Comparison of ENCODE assay signal across 1 cellular context in genomic region chr1:11272842-11273594, GRCh38.
TF ChIP-seq lines count a peak whose summit lies in the region.

Gene UBIAD1 (plus strand): TSS chr1:11273198. CDS start chr1:11273532, 334 bp downstream.

TF ChIP-seq in HepG2, 621 proteins besides CTCF, POLR2A, EP300 and RAD21 (continued from another document and continues in another):
- TF ChIP-seq ZNF770 (CRISPR knock-in tag; IDR thresholded peaks at IDR 0.05) (peak; percentile 81), TERF1 (CRISPR knock-in tag; IDR thresholded peaks at IDR 0.05) (no peak), DBP (CRISPR knock-in tag; IDR thresholded peaks at IDR 0.05; ENCODE audit: not compliant biosample characterization) (no peak), PHF21A (CRISPR knock-in tag; IDR thresholded peaks at IDR 0.05) (no peak), DDIT3 (CRISPR knock-in tag; IDR thresholded peaks at IDR 0.05) (no peak), ZNF839 (CRISPR knock-in tag; IDR thresholded peaks at IDR 0.05; ENCODE audit: borderline replicate concordance) (no peak), IRF9 (CRISPR knock-in tag; IDR thresholded peaks at IDR 0.05; ENCODE audit: borderline replicate concordance) (peak; percentile 70; the same call in 1 of the 2 replicates), MTF1 (CRISPR knock-in tag; IDR thresholded peaks at IDR 0.05) (peak; percentile 78), PITX1 (CRISPR knock-in tag; IDR thresholded peaks at IDR 0.05) (peak; percentile 66; the same call in 1 of the 2 replicates), MAFG (CRISPR knock-in tag; IDR thresholded peaks at IDR 0.05) (no peak), ZNF576 (CRISPR knock-in tag; IDR thresholded peaks at IDR 0.05) (no peak), FOSL2 (CRISPR knock-in tag; IDR thresholded peaks at IDR 0.05) (no peak), ZMYM2 (CRISPR knock-in tag; IDR thresholded peaks at IDR 0.05) (no peak), ZZZ3 (CRISPR knock-in tag; IDR thresholded peaks at IDR 0.05; ENCODE audit: borderline replicate concordance) (no peak; the same call in 1 of the 2 replicates), NFRKB (IDR thresholded peaks at IDR 0.05) (peak; percentile 77), ZNF773 (CRISPR knock-in tag; IDR thresholded peaks at IDR 0.05; ENCODE audit: borderline replicate concordance) (0 out of 2 replicates have a peak, but pooled peaks have one; percentile 21), HDAC2 (CRISPR knock-in tag; IDR thresholded peaks at IDR 0.05) (peak; percentile 53; the same call in 1 of the 2 replicates), FOXM1 (CRISPR knock-in tag; IDR thresholded peaks at IDR 0.05) (no peak), SPEN (CRISPR knock-in tag; IDR thresholded peaks at IDR 0.05; ENCODE audit: low read depth) (no peak; the same call in 1 of the 2 replicates), ZNF883 (CRISPR knock-in tag; IDR thresholded peaks at IDR 0.05; ENCODE audit: not compliant biosample characterization) (peak; percentile 58), PRMT3 (CRISPR knock-in tag; IDR thresholded peaks at IDR 0.05; ENCODE audit: borderline replicate concordance, low read depth) (no peak), MED8 (CRISPR knock-in tag; IDR thresholded peaks at IDR 0.05; ENCODE audit: insufficient replicate concordance) (peak; percentile 72), IKZF1 (IDR thresholded peaks at IDR 0.05) (no peak), TP53 (CRISPR knock-in tag; conservative IDR thresholded peaks at IDR 0.05) (no peak), PHF20 (CRISPR knock-in tag; IDR thresholded peaks at IDR 0.05) (peak; percentile 82), NFE2L1 (CRISPR knock-in tag; IDR thresholded peaks at IDR 0.05; ENCODE audit: borderline replicate concordance) (peak; percentile 70; the same call in 1 of the 2 replicates), TFAP4 (IDR thresholded peaks at IDR 0.05; ENCODE audit: borderline replicate concordance, low read depth) (peak; percentile 60), ZNF430 (CRISPR knock-in tag; IDR thresholded peaks at IDR 0.05) (peak; percentile 89), SIN3A (IDR thresholded peaks at IDR 0.05; ENCODE audit: borderline replicate concordance, low read depth, low read length) (peak; percentile 36), ZNF549 (CRISPR knock-in tag; IDR thresholded peaks at IDR 0.05) (no peak), ZNF224 (CRISPR knock-in tag; IDR thresholded peaks at IDR 0.05) (no peak), GMEB2 (CRISPR knock-in tag; IDR thresholded peaks at IDR 0.05; ENCODE audit: low read depth) (no peak), ZNF333 (CRISPR knock-in tag; IDR thresholded peaks at IDR 0.05; ENCODE audit: borderline replicate concordance) (0 out of 2 replicates have a peak, but pooled peaks have one; percentile 2), HDAC6 (IDR thresholded peaks at IDR 0.05; ENCODE audit: low read depth, low read length) (no peak), ZNF280D (CRISPR knock-in tag; IDR thresholded peaks at IDR 0.05) (0 out of 2 replicates have a peak, but pooled peaks have one; percentile 6), CENPBD1 (CRISPR knock-in tag; IDR thresholded peaks at IDR 0.05; ENCODE audit: borderline replicate concordance, low read depth) (no peak), ZSCAN12 (CRISPR knock-in tag; IDR thresholded peaks at IDR 0.05) (no peak), ZNF12 (CRISPR knock-in tag; IDR thresholded peaks at IDR 0.05) (no peak), ZNF230 (CRISPR knock-in tag; IDR thresholded peaks at IDR 0.05) (0 out of 2 replicates have a peak, but pooled peaks have one; percentile 27), ATRX (CRISPR knock-in tag; IDR thresholded peaks at IDR 0.05; ENCODE audit: borderline replicate concordance) (no peak), NBN (conservative IDR thresholded peaks at IDR 0.05) (no peak), XBP1 (CRISPR knock-in tag; IDR thresholded peaks at IDR 0.05) (no peak), FOXP4 (CRISPR knock-in tag; IDR thresholded peaks at IDR 0.05) (peak; percentile 65; the same call in 1 of the 2 replicates), ARNT (IDR thresholded peaks at IDR 0.05) (no peak), ZNF788 (CRISPR knock-in tag; IDR thresholded peaks at IDR 0.05; ENCODE audit: borderline replicate concordance) (0 out of 2 replicates have a peak, but pooled peaks have one; percentile 24), CBX2 (IDR thresholded peaks at IDR 0.05; ENCODE audit: low read depth, low read length) (no peak), CBX2 (CRISPR knock-in tag; IDR thresholded peaks at IDR 0.05; ENCODE audit: low read depth) (no peak), CSRNP2 (CRISPR knock-in tag; conservative IDR thresholded peaks at IDR 0.05; ENCODE audit: low read depth) (no peak), ZNF10 (CRISPR knock-in tag; IDR thresholded peaks at IDR 0.05; ENCODE audit: borderline replicate concordance, low read depth) (no peak), NFYB (CRISPR knock-in tag; IDR thresholded peaks at IDR 0.05) (no peak), TFDP1 (CRISPR knock-in tag; IDR thresholded peaks at IDR 0.05; ENCODE audit: borderline replicate concordance) (peak; percentile 13; the same call in 1 of the 2 replicates), GATA4 (IDR thresholded peaks at IDR 0.05; ENCODE audit: borderline replicate concordance, low read depth) (no peak; the same call in 1 of the 2 replicates), RFX1 (IDR thresholded peaks at IDR 0.05) (no peak)
